ENCODE assay signal across 11 cellular contexts in genomic region chr3:42214064-42214463, GRCh38. TPM values are rescaled to one million over a fixed set of nuclear protein-coding genes. Genes with fewer than 3 reads are reported as not detected.
A peak's percentile ranks its signal among the peaks of the same experiment; 100 is the strongest.
DNase-seq lines count a peak whose midpoint lies in the region; ATAC-seq and TF ChIP-seq lines count a peak whose summit lies in the region.
"Had no signal": no experiment of that assay in that cellular context is flagged by ENCODE, and none has a peak within 500 bp of the region (broad histone marks: within the 10 kb centered on the region; RNA-seq: fewer than 3 reads in every experiment).

No MANE protein-coding gene starts in this region.

- H3K4me3 ChIP-seq in SK-N-SH (ENCODE audit: low read depth in 2 of 2, low read length in 1 of 2) (no peak overlapping the region), HEK293 (ENCODE audit: low read depth, low read length) (no peak overlapping the region), OCI-LY7 (ENCODE audit: low read depth, low read length, poor library complexity, severe bottlenecking) (no peak overlapping the region)
- H3K4me3 ChIP-seq: suprapubic skin had no signal

- 100% methylated on average over 1 of the region's 2 CpGs for WGBS in SK-N-SH (ENCODE audit: low lambda C conversion rate)

- no peak overlapping the region for H3K9ac ChIP-seq in SK-N-SH

- no peak overlapping the region for H3K4me3 Mint-ChIP-seq in progenitor cell of endocrine pancreas (ENCODE audit: low read depth)

- 0 out of 2 replicates have a peak overlapping the region, but pooled peaks have one; percentile 34 for H3K4me2 ChIP-seq in SK-N-SH
- H3K4me2 ChIP-seq in OCI-LY7 (ENCODE audit: low read length), result no peak overlapping the region

- H4K20me1 ChIP-seq in SK-N-SH (ENCODE audit: insufficient read depth) (no peaks in the 10 kb centered on the region), OCI-LY7 (ENCODE audit: insufficient read depth, low read length) (no peaks in the 10 kb centered on the region)

- H3K27ac ChIP-seq in SK-N-SH (ENCODE audit: low read depth in 2 of 2, low read length in 1 of 2) (peak overlapping the region in 1 of 2 experiments; percentile 75; a peak in 1 of 4 replicates), HEK293 (ENCODE audit: extremely low read depth, low read depth, low read length) (no peak overlapping the region), OCI-LY7 (ENCODE audit: low read depth, low read length, poor library complexity, severe bottlenecking) (peak overlapping the region; percentile 20)
- H3K27ac ChIP-seq: HL-60, suprapubic skin had no signal

- H3K36me3 Mint-ChIP-seq in progenitor cell of endocrine pancreas (ENCODE audit: insufficient read depth), result peaks cover 16% of the 10 kb centered on the region

- no peaks in the 10 kb centered on the region for H3K27me3 Mint-ChIP-seq in progenitor cell of endocrine pancreas

- CTCF ChIA-PET in SK-N-SH (lab: Yijun Ruan, JAX), result interaction anchor here (0.9 to 2.0 kb wide), 4 partner anchors 10 to 33 kb away, joined by 3 to 12 read pairs (median 6); no protein-coding TSS in a partner anchor
- CTCF ChIA-PET in HEK293 (lab: Yijun Ruan, JAX), result no interaction called here
- CTCF ChIA-PET in OCI-LY7 (lab: Charles Lee; ENCODE audit: unreplicated experiment), result no interaction called here

- H3K36me3 ChIP-seq in SK-N-SH (replicated peaks in 1 of 2; ENCODE audit: control insufficient read depth in 1 of 2, insufficient read depth in 2 of 2, low read length in 1 of 2) (peaks cover under 1 to 29% of the 10 kb centered on the region in 2 experiments), HEK293 (ENCODE audit: control insufficient read depth in 2 of 2, insufficient read depth in 1 of 2, low read length in 2 of 2) (peaks cover 0 to 51% of the 10 kb centered on the region in 2 experiments; a peak in 1 of 3 replicates), OCI-LY7 (ENCODE audit: insufficient read depth, low read length) (peaks cover 83% of the 10 kb centered on the region)

- no TSS peak for BruUV-seq in OCI-LY7 (replicated peaks; lab: Mats Ljungman, UMichigan)

- ATAC-seq in SK-N-SH treated with all-trans-retinoic acid at 6 μM for 48 hours (no peak), HG03095 (IDR thresholded peaks at IDR 0.05; ENCODE audit: unreplicated experiment) (no peak)

- no peak for TF ChIP-seq EP300 in SK-N-SH (IDR thresholded peaks at IDR 0.05; ENCODE audit: borderline replicate concordance in 1 of 2, low read depth in 1 of 2, low read length in 1 of 2)

- intact Hi-C loops in OCI-LY7 (cut with micrococcal nuclease; ENCODE audit: unreplicated experiment), result no loop called here

- DNase-seq in SK-N-SH (no peak), OCI-LY7 (ENCODE audit: low spot score) (no peak), progenitor cell of endocrine pancreas (ENCODE audit: low spot score, unreplicated experiment) (no peak), CD1c-positive myeloid dendritic cell (ENCODE audit: extremely low spot score) (no peak), NCI-H82 treated with DMSO at 0.1 percent for 48 hours (lab: John Stamatoyannopoulos, UW; ENCODE audit: unreplicated experiment) (no peak)
- DNase-seq: NCI-H2081 treated with DMSO at 0.1 percent for 48 hours had no signal

- H3K4me1 ChIP-seq in SK-N-SH (ENCODE audit: control insufficient read depth in 1 of 2, insufficient read depth in 2 of 2, low read depth in 1 of 2, low read length in 1 of 2), result no peaks in the 10 kb centered on the region; a peak in 1 of 4 replicates
- H3K4me1 ChIP-seq in HEK293 (ENCODE audit: control insufficient read depth, insufficient read depth, low read length), result no peaks in the 10 kb centered on the region
- H3K4me1 ChIP-seq in OCI-LY7 (ENCODE audit: insufficient read depth, low read length, poor library complexity, severe bottlenecking), result peaks cover 43% of the 10 kb centered on the region

- no peaks in the 10 kb centered on the region for H3K9me3 ChIP-seq in SK-N-SH
- no peaks in the 10 kb centered on the region for H3K9me3 ChIP-seq in HEK293 (ENCODE audit: control insufficient read depth, insufficient read depth, low read depth, low read length)
- no peaks in the 10 kb centered on the region for H3K9me3 ChIP-seq in OCI-LY7 (ENCODE audit: low read length)
- H3K9me3 ChIP-seq: suprapubic skin had no signal

- POLR2A ChIA-PET in SK-N-SH (lab: Yijun Ruan, JAX) (no interaction called here), HEK293 (lab: Yijun Ruan, JAX) (no interaction called here), OCI-LY7 (lab: Charles Lee) (interaction anchor here (1.3 to 2.0 kb wide), 2 partner anchors 15 to 20 kb away, joined by 5 to 7 read pairs; no protein-coding TSS in a partner anchor)

- H3K9me3 Mint-ChIP-seq in progenitor cell of endocrine pancreas (ENCODE audit: low read depth), result no peaks in the 10 kb centered on the region

- no peaks in the 10 kb centered on the region for H3K9me2 ChIP-seq in SK-N-SH
- no peaks in the 10 kb centered on the region for H3K9me2 ChIP-seq in OCI-LY7 (ENCODE audit: insufficient read depth, low read length)

- no peaks in the 10 kb centered on the region for H3K27me3 ChIP-seq in SK-N-SH (ENCODE audit: insufficient read depth)
- H3K27me3 ChIP-seq: suprapubic skin had no signal

- TF ChIP-seq RAD21 in SK-N-SH (IDR thresholded peaks at IDR 0.05; ENCODE audit: low read length), result no peak

- H3K27ac Mint-ChIP-seq in progenitor cell of endocrine pancreas, result peak overlapping the region; percentile 45

- TF ChIP-seq CTCF in SK-N-SH (IDR thresholded peaks at IDR 0.05) (no peak), HEK293 (tag by site-specific recombination; IDR thresholded peaks at IDR 0.05) (no peak), OCI-LY7 (conservative IDR thresholded peaks at IDR 0.05; ENCODE audit: low read length) (no peak), progenitor cell of endocrine pancreas (IDR thresholded peaks at IDR 0.05; ENCODE audit: unreplicated experiment) (no peak)

- H3K79me2 ChIP-seq in SK-N-SH (ENCODE audit: insufficient read depth), result no peaks in the 10 kb centered on the region
- H3K79me2 ChIP-seq in OCI-LY7 (ENCODE audit: insufficient read depth, low read depth, low read length), result no peaks in the 10 kb centered on the region

- H3K4me1 Mint-ChIP-seq in progenitor cell of endocrine pancreas (ENCODE audit: low read depth), result peaks cover 3% of the 10 kb centered on the region

- H3F3A ChIP-seq in SK-N-SH (replicated peaks; ENCODE audit: insufficient read depth), result peaks cover 7% of the 10 kb centered on the region

- H2AFZ ChIP-seq in SK-N-SH (ENCODE audit: low read depth) (no peak overlapping the region), OCI-LY7 (ENCODE audit: low read length) (no peak overlapping the region)

TF ChIP-seq in SK-N-SH, 30 proteins besides CTCF, POLR2A, EP300 and RAD21:
- no peak for TF ChIP-seq FOXJ3 (CRISPR knock-in tag; IDR thresholded peaks at IDR 0.05)
- TF ChIP-seq FOSL2 (IDR thresholded peaks at IDR 0.05; ENCODE audit: borderline replicate concordance, low read depth), result no peak
- no peak for TF ChIP-seq USF1 (IDR thresholded peaks at IDR 0.05; ENCODE audit: borderline replicate concordance, low read depth)
- TF ChIP-seq MXI1 (IDR thresholded peaks at IDR 0.05; ENCODE audit: low read depth, low read length), result no peak
- no peak for TF ChIP-seq NRF1 (IDR thresholded peaks at IDR 0.05; ENCODE audit: low read depth, low read length)
- no peak for TF ChIP-seq TCF12 (IDR thresholded peaks at IDR 0.05)
- no peak for TF ChIP-seq FOXM1 (IDR thresholded peaks at IDR 0.05; ENCODE audit: low read depth)

TF ChIP-seq in SK-N-SH treated with all-trans-retinoic acid at 6 μM for 48 hours, 23 proteins besides CTCF, POLR2A, EP300 and RAD21 (continues in another document):
- TF ChIP-seq ZFP30 (CRISPR knock-in tag; IDR thresholded peaks at IDR 0.05) (no peak), CREB5 (CRISPR knock-in tag; IDR thresholded peaks at IDR 0.05; ENCODE audit: low read depth) (no peak), RARB (CRISPR knock-in tag; IDR thresholded peaks at IDR 0.05) (no peak), SNAI2 (CRISPR knock-in tag; IDR thresholded peaks at IDR 0.05) (no peak), TCF4 (CRISPR knock-in tag; IDR thresholded peaks at IDR 0.05; ENCODE audit: borderline replicate concordance) (no peak), PPARA (CRISPR knock-in tag; IDR thresholded peaks at IDR 0.05; ENCODE audit: borderline replicate concordance) (no peak)

TF ChIP-seq in HEK293, 187 proteins besides CTCF, POLR2A, EP300 and RAD21:
- TF ChIP-seq SCRT2 (tag by site-specific recombination; IDR thresholded peaks at IDR 0.05) (peak; percentile 37), ZNF473 (tag by site-specific recombination; IDR thresholded peaks at IDR 0.05) (no peak), ZNF394 (tag by site-specific recombination; IDR thresholded peaks at IDR 0.05; ENCODE audit: borderline replicate concordance) (peak; percentile 40; the same call in 1 of the 2 replicates), ZNF792 (tag by site-specific recombination; IDR thresholded peaks at IDR 0.05) (no peak), KLF1 (tag by site-specific recombination; IDR thresholded peaks at IDR 0.05) (no peak)

RNA-seq across cellular contexts. Expression of gene CCK, which starts 51.9 kb away (rescaled TPM):
- not detected in 2 replicates for polyA plus RNA-seq in SK-N-SH (2012; rRNA removed)
- not detected in 2 replicates for polyA plus RNA-seq in SK-N-SH (2012; cell fraction: cytosol; rRNA removed)
- not detected in 2 replicates for polyA plus RNA-seq in SK-N-SH (2012; cell fraction: nucleus; rRNA removed)
- total RNA-seq in OCI-LY7 (2014; rRNA removed; shearing (Covaris generic)), result not detected in 2 replicates
- total RNA-seq in OCI-LY7 (2022) (not detected in 2 replicates), progenitor cell of endocrine pancreas (1.1 and 1.6 TPM in 2 replicates)
